ENCODE assay signal across 8 cellular contexts in the genomic region with DNA sequence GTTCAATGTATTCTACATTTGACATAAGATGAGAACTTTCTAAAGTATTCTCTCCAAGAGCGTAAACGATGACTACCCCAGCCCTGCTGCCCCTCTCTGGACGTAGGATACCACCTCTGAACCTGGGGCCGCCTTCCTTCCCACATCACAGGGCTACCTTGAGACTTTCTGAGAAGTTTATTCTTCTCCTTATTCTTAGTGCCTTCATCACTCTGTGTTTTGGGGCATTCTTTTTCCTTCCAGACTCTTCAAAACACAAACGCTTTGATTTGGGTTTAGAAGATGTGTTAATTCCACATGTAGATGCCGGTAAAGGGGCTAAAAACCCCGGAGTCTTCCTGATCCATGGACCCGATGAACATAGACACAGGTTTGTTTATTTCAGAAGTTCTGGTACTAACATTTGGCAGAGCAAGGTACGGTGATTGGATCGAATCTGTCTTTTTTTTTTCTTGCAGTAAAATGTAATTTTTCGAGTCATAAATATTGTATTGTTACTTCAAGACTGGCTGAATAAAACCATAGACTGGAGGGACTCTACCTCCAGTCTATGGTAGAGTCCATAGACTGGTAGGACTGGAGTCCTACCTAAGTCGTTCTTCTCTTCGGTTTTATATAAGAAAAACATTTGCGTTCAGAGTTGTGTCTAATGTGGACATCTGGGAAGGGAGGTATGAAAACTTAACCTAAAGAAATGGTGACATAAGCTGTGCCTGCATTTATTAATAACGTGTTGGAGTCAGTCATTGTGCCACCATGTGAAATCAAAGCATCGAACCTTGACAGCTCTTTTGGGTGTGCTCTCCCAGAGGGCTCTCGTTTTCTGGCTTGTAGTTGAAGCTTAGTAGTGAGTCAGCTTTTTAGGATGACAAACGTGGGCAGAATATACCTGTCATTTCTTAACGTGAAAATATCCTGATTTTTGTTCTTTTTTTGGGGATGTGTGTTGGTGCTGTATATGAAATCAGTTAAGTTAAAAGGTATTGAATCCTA. TPM values are rescaled to one million over a fixed set of nuclear protein-coding genes. Genes with fewer than 3 reads are reported as not detected.
DNase-seq lines count a peak whose midpoint lies in the region; ATAC-seq and TF ChIP-seq lines count a peak whose summit lies in the region.

No MANE protein-coding gene starts in this region.

- CTCF ChIA-PET in Calu3 (lab: Charles Lee), result interaction anchor here (0.8 kb wide), 1 partner anchor 222 kb away, joined by 3 read pairs; no protein-coding TSS in a partner anchor

- H3K27me3 Mint-ChIP-seq in Calu3 (ENCODE audit: unreplicated experiment), result no peaks in the 10 kb centered on the region

- H3K4me3 Mint-ChIP-seq in Calu3 (ENCODE audit: low read depth, unreplicated experiment), result peak overlapping the region; percentile 89

- peak; percentile 17 for ATAC-seq in GM19452 (IDR thresholded peaks at IDR 0.05; ENCODE audit: unreplicated experiment)

- peaks cover 26% of the 10 kb centered on the region for H3K4me1 Mint-ChIP-seq in Calu3 (ENCODE audit: low read depth, unreplicated experiment)

- intact Hi-C loops in Calu3 (cut with micrococcal nuclease; ENCODE audit: unreplicated experiment), result no loop called here

- no peaks in the 10 kb centered on the region for H3K9me3 Mint-ChIP-seq in Calu3 (ENCODE audit: low read depth, unreplicated experiment)

- peaks cover 34% of the 10 kb centered on the region for H3K36me3 Mint-ChIP-seq in Calu3 (ENCODE audit: insufficient read depth, unreplicated experiment)

- no peak for DNase-seq in Calu3
- DNase-seq in dermis blood vessel endothelial cell, result peak; percentile 29
- DNase-seq in myocyte (ENCODE audit: low read depth), result peak; percentile 26
- DNase-seq in CD1c-positive myeloid dendritic cell (ENCODE audit: extremely low spot score), result no peak
- DNase-seq in cerebellar nuclear complex (lab: John Stamatoyannopoulos, UW), result no peak
- DNase-seq in 8988T, result no peak

- no peak for TF ChIP-seq CTCF in Calu3 (IDR thresholded peaks at IDR 0.05; ENCODE audit: unreplicated experiment)

- peak overlapping the region; percentile 82 for H3K27ac Mint-ChIP-seq in Calu3 (ENCODE audit: unreplicated experiment)

- BruUV-seq in Calu3 (replicated peaks; lab: Mats Ljungman, UMichigan), result no TSS peak

TF ChIP-seq in PFSK-1, 5 proteins besides CTCF, POLR2A, EP300 and RAD21:
- TF ChIP-seq SIN3A (IDR thresholded peaks at IDR 0.05; ENCODE audit: borderline replicate concordance, insufficient read depth, low read length) (0 out of 2 replicates have a peak, but pooled peaks have one; percentile 19), POLR2AphosphoS5 (IDR thresholded peaks at IDR 0.05; ENCODE audit: low read depth, low read length) (no peak), TAF1 (IDR thresholded peaks at IDR 0.05; ENCODE audit: borderline replicate concordance, insufficient read depth, low read length) (no peak)
- TF ChIP-seq, protein P1, sequence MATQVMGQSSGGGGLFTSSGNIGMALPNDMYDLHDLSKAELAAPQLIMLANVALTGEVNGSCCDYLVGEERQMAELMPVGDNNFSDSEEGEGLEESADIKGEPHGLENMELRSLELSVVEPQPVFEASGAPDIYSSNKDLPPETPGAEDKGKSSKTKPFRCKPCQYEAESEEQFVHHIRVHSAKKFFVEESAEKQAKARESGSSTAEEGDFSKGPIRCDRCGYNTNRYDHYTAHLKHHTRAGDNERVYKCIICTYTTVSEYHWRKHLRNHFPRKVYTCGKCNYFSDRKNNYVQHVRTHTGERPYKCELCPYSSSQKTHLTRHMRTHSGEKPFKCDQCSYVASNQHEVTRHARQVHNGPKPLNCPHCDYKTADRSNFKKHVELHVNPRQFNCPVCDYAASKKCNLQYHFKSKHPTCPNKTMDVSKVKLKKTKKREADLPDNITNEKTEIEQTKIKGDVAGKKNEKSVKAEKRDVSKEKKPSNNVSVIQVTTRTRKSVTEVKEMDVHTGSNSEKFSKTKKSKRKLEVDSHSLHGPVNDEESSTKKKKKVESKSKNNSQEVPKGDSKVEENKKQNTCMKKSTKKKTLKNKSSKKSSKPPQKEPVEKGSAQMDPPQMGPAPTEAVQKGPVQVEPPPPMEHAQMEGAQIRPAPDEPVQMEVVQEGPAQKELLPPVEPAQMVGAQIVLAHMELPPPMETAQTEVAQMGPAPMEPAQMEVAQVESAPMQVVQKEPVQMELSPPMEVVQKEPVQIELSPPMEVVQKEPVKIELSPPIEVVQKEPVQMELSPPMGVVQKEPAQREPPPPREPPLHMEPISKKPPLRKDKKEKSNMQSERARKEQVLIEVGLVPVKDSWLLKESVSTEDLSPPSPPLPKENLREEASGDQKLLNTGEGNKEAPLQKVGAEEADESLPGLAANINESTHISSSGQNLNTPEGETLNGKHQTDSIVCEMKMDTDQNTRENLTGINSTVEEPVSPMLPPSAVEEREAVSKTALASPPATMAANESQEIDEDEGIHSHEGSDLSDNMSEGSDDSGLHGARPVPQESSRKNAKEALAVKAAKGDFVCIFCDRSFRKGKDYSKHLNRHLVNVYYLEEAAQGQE (IDR thresholded peaks at IDR 0.05; ENCODE audit: insufficient read depth in 1 of 2, low read depth in 2 of 2, low read length in 2 of 2), result no peak

RNA-seq across cellular contexts. Expression of gene MAN1A2, which starts 1.2 kb away (rescaled TPM):
- total RNA-seq in Calu3 (2022) (26.6 and 28.2 TPM in 2 replicates), dermis blood vessel endothelial cell (51.4 and 58.8 TPM in 2 replicates), myocyte (39.8 and 46.0 TPM in 2 replicates)
- 9.2 TPM for polyA plus RNA-seq in PFSK-1 (2012; ENCODE audit: insufficient read length, low read depth)
- polyA plus RNA-seq in myocyte (2012), result 16.7 TPM

Comparison
In these comparisons a context has a peak if more than half of its experiments do, and no peak if none do; other contexts are left out.
1. DNase-seq: peak in dermis blood vessel endothelial cell (single experiment) and myocyte (single experiment); none in Calu3 (single experiment), CD1c-positive myeloid dendritic cell (single experiment), cerebellar nuclear complex (0 of 2) and 8988T (single experiment).